In the genomic region with DNA sequence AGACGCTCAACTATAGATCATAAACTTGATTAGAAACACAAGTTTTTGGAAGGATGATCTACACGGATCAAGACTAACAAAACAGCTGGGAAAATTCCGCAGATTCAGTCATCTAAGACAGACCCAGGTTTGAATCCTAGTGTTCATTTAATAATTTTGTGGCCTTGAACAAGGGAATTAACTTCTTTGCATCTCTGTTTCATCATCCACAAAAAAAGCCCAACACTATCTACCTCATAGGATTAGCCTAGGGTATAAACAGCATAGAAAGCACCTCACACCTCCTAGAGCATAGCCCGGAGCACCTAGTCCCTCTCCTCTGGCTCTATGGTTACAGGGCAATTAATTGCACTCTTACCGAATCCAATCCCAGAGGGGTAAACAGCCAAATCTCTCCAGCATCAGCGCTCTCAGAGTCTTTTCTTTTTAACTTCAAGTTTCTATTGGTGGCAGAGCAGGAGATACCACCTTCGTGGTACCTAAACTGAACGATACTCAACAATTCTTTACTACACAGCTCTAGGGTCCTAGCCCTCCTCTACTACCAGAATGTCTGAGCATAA, we compare ENCODE assay signal across 1 cellular context.
A peak's percentile ranks its signal among the peaks of the same experiment; 100 is the strongest.
TF ChIP-seq lines count a peak whose summit lies in the region.

No MANE protein-coding gene starts in this region.

TF ChIP-seq in K562, 482 proteins besides CTCF, POLR2A, EP300 and RAD21:
- TF ChIP-seq, protein P1, sequence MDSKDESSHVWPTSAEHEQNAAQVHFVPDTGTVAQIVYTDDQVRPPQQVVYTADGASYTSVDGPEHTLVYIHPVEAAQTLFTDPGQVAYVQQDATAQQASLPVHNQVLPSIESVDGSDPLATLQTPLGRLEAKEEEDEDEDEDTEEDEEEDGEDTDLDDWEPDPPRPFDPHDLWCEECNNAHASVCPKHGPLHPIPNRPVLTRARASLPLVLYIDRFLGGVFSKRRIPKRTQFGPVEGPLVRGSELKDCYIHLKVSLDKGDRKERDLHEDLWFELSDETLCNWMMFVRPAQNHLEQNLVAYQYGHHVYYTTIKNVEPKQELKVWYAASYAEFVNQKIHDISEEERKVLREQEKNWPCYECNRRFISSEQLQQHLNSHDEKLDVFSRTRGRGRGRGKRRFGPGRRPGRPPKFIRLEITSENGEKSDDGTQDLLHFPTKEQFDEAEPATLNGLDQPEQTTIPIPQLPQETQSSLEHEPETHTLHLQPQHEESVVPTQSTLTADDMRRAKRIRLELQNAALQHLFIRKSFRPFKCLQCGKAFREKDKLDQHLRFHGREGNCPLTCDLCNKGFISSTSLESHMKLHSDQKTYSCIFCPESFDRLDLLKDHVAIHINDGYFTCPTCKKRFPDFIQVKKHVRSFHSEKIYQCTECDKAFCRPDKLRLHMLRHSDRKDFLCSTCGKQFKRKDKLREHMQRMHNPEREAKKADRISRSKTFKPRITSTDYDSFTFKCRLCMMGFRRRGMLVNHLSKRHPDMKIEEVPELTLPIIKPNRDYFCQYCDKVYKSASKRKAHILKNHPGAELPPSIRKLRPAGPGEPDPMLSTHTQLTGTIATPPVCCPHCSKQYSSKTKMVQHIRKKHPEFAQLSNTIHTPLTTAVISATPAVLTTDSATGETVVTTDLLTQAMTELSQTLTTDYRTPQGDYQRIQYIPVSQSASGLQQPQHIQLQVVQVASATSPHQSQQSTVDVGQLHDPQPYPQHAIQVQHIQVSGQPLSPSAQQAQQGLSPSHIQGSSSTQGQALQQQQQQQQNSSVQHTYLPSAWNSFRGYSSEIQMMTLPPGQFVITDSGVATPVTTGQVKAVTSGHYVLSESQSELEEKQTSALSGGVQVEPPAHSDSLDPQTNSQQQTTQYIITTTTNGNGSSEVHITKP (IDR thresholded peaks at IDR 0.05; ENCODE audit: partially characterized antibody): no peak
- TF ChIP-seq ARID1B (IDR thresholded peaks at IDR 0.05) (no peak), ZNF79 (CRISPR knock-in tag; IDR thresholded peaks at IDR 0.05; ENCODE audit: low read depth) (no peak), RBM25 (IDR thresholded peaks at IDR 0.05; ENCODE audit: low read depth, low read length, severe bottlenecking) (no peak), POLR2H (tag; IDR thresholded peaks at IDR 0.05; ENCODE audit: low read depth) (no peak), MCM5 (IDR thresholded peaks at IDR 0.05; ENCODE audit: low read depth) (no peak), ESRRB (CRISPR knock-in tag; IDR thresholded peaks at IDR 0.05; ENCODE audit: borderline replicate concordance) (no peak), GABPA (tag; conservative IDR thresholded peaks at IDR 0.05; ENCODE audit: low read depth) (no peak), TRIM24 (IDR thresholded peaks at IDR 0.05) (peak in 1 of 2 experiments; percentile 46; a peak in 1 of 4 replicates), ZNF197 (CRISPR knock-in tag; IDR thresholded peaks at IDR 0.05; ENCODE audit: low read depth) (no peak), TCF7L2 (IDR thresholded peaks at IDR 0.05; ENCODE audit: low read depth, low read length) (no peak), ZNF696 (CRISPR knock-in tag; conservative IDR thresholded peaks at IDR 0.05) (no peak), CEBPG (CRISPR knock-in tag; IDR thresholded peaks at IDR 0.05) (peak; percentile 68; the same call in 1 of the 2 replicates), CEBPG (tag; conservative IDR thresholded peaks at IDR 0.05 in 1 of 2, IDR thresholded peaks at IDR 0.05 in 1 of 2) (peak in 1 of 2 experiments; percentile 71; a peak in 2 of 4 replicates)
- TF ChIP-seq, protein P2, sequence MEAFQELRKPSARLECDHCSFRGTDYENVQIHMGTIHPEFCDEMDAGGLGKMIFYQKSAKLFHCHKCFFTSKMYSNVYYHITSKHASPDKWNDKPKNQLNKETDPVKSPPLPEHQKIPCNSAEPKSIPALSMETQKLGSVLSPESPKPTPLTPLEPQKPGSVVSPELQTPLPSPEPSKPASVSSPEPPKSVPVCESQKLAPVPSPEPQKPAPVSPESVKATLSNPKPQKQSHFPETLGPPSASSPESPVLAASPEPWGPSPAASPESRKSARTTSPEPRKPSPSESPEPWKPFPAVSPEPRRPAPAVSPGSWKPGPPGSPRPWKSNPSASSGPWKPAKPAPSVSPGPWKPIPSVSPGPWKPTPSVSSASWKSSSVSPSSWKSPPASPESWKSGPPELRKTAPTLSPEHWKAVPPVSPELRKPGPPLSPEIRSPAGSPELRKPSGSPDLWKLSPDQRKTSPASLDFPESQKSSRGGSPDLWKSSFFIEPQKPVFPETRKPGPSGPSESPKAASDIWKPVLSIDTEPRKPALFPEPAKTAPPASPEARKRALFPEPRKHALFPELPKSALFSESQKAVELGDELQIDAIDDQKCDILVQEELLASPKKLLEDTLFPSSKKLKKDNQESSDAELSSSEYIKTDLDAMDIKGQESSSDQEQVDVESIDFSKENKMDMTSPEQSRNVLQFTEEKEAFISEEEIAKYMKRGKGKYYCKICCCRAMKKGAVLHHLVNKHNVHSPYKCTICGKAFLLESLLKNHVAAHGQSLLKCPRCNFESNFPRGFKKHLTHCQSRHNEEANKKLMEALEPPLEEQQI (IDR thresholded peaks at IDR 0.05): no peak
- TF ChIP-seq, protein P3, sequence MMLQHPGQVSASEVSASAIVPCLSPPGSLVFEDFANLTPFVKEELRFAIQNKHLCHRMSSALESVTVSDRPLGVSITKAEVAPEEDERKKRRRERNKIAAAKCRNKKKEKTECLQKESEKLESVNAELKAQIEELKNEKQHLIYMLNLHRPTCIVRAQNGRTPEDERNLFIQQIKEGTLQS (IDR thresholded peaks at IDR 0.05): peak; percentile 39; the same call in 1 of the 2 replicates
- TF ChIP-seq, protein P3 (CRISPR knock-in tag; conservative IDR thresholded peaks at IDR 0.05): no peak
- TF ChIP-seq, protein P4, sequence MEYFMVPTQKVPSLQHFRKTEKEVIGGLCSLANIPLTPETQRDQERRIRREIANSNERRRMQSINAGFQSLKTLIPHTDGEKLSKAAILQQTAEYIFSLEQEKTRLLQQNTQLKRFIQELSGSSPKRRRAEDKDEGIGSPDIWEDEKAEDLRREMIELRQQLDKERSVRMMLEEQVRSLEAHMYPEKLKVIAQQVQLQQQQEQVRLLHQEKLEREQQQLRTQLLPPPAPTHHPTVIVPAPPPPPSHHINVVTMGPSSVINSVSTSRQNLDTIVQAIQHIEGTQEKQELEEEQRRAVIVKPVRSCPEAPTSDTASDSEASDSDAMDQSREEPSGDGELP (CRISPR knock-in tag; IDR thresholded peaks at IDR 0.05; ENCODE audit: borderline replicate concordance): no peak
- TF ChIP-seq, protein P5, sequence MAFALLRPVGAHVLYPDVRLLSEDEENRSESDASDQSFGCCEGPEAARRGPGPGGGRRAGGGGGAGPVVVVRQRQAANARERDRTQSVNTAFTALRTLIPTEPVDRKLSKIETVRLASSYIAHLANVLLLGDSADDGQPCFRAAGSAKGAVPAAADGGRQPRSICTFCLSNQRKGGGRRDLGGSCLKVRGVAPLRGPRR (CRISPR knock-in tag; IDR thresholded peaks at IDR 0.05): no peak
